In the genomic region with DNA sequence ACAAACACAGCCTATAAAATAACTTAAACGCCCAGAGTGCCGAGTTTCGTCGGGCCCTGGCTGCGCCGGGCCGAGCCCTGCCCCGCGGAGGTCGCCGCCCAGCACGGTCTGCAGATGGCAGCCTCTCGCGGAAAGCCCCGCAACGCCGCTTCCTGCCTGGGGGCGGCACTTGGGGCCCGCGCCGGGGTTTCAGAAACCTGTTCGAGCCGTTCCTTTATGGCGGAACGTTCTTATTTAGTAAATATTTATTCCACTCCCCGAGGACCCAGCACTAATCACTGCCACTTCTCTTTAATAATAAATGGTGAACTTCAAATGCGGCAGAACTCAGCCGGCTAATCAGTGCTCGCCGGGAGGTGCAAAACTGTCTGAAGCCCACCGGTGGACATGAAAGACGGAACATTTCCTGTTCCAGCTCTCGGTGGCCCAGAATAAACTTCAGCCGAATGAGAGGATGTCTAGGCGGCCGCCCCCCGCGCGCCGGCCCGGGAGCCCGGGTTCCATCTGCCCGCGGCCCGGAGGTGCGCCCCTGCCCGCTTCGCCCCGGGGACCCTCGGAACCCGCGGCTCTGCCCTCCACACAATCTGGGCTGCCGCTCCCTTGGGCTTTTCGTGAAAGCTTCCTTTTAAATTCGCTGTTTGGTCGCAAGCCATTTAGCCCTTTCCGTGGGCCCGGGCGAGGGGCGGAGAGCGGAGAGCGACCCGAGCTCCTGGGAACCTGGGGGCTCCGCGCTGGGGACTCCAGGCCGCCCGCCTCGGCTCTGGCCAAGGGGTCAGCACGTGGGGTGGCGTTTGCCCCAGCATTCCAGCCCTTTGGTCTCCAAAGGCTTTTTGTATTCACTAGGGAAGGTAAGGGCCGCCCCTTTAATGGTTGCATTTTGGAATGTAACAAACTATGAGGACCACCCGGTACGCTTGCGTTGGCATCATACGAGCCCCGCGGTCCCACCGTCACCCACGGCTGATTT, we compare ENCODE assay signal across 8 cellular contexts.
DNase-seq lines count a peak whose midpoint lies in the region; ATAC-seq, FAIRE-seq and TF ChIP-seq lines count a peak whose summit lies in the region.

No MANE protein-coding gene starts in this region.

- no peak for TF ChIP-seq RAD21 in A549 (conservative IDR thresholded peaks at IDR 0.05 in 1 of 2, IDR thresholded peaks at IDR 0.05 in 1 of 2)

- H3K9me3 ChIP-seq in A549 = no peaks in the 10 kb centered on the region
- H3K9me3 ChIP-seq in endothelial cell of umbilical vein (replicated peaks; ENCODE audit: control insufficient read depth, insufficient read depth, low read length) = no peaks in the 10 kb centered on the region
- H3K9me3 ChIP-seq in mucosa of descending colon = no peaks in the 10 kb centered on the region

- peaks cover 4 to 13% of the 10 kb centered on the region in 2 donors for H3K4me1 Mint-ChIP-seq in stimulated activated naive B cell treated with anti-CD40 and anti-IgM and Interleukin-4, amounts not matched to agents 10 μg/mL and 1 μg/mL and 100 μg/mL, for 72 hours

- DNase-seq in A549 (ENCODE audit: low read depth in 1 of 2, low spot score in 1 of 2) (peak; percentile 22 to 51), NCI-H2196 treated with DMSO at 0.1 percent for 48 hours (lab: John Stamatoyannopoulos, UW; ENCODE audit: unreplicated experiment) (peak; percentile 25), endothelial cell of umbilical vein (ENCODE audit: low read depth, low spot score) (peak; percentile 45), mucosa of descending colon (peak; percentile 75 to 84 (median 80))
- peak; percentile 14 to 41 (median 27) for DNase-seq in activated CD8-positive, alpha-beta memory T cell treated with anti-CD3 and anti-CD28 coated beads for 48 hours (ENCODE audit: low read depth in 2 of 3, low spot score in 2 of 3)
- DNase-seq in stimulated activated naive B cell treated with anti-CD40 and anti-IgM and Interleukin-4, amounts not matched to agents 10 μg/mL and 1 μg/mL and 100 μg/mL, for 72 hours = peak; percentile 53

- peak overlapping the region; percentile 52 for H3K4me3 ChIP-seq in A549
- H3K4me3 ChIP-seq in endothelial cell of umbilical vein (replicated peaks in 1 of 3; ENCODE audit: insufficient read depth in 1 of 3, low read depth in 1 of 3, low read length in 3 of 3) = peak overlapping the region; percentile 48 to 80 (median 77)
- peak overlapping the region; percentile 24 for H3K4me3 ChIP-seq in mucosa of descending colon

- H3K4me2 ChIP-seq in A549 (peak overlapping the region; percentile 98), endothelial cell of umbilical vein (ENCODE audit: insufficient read depth, low read length) (peak overlapping the region; percentile 88)

- POLR2A ChIA-PET in A549 (lab: Yijun Ruan, JAX) (no interaction called here), endothelial cell of umbilical vein (lab: Charles Lee) (no interaction called here)

- H3K27ac ChIP-seq in A549 (peak overlapping the region; percentile 48 to 72; a peak in 4 of 6 replicates), endothelial cell of umbilical vein (ENCODE audit: insufficient read depth, low read depth, low read length) (no peak overlapping the region)

- TF ChIP-seq POLR2A in A549 (IDR thresholded peaks at IDR 0.05; ENCODE audit: low read length) = no peak
- peak; percentile 37 for TF ChIP-seq POLR2A in GM18505 (IDR thresholded peaks at IDR 0.05; ENCODE audit: borderline replicate concordance, extremely low read depth, insufficient read depth, insufficient read length)
- no peak for TF ChIP-seq POLR2A in endothelial cell of umbilical vein (IDR thresholded peaks at IDR 0.05; ENCODE audit: low read depth, low read length)

- CTCF ChIA-PET in A549 (lab: Yijun Ruan, JAX) = interaction anchor here (1.0 to 3.7 kb wide), 7 partner anchors 8 to 1472 kb away, joined by 4 to 10 read pairs (median 4); no protein-coding TSS in a partner anchor
- CTCF ChIA-PET in endothelial cell of umbilical vein (lab: Charles Lee) = interaction anchor here (1.3 to 6.2 kb wide), 13 partner anchors 31 to 1472 kb away, joined by 4 to 63 read pairs (median 8); a partner anchor contains a TSS

- peak overlapping the region; percentile 63 to 75 for H3K4me3 Mint-ChIP-seq in stimulated activated naive B cell treated with anti-CD40 and anti-IgM and Interleukin-4, amounts not matched to agents 10 μg/mL and 1 μg/mL and 100 μg/mL, for 72 hours

- FAIRE-seq in A549 (lab: Jason Lieb, UNC) = no peak
- no peak for FAIRE-seq in endothelial cell of umbilical vein (lab: Jason Lieb, UNC)

- H3K36me3 ChIP-seq in endothelial cell of umbilical vein (ENCODE audit: control insufficient read depth in 2 of 2, extremely low read depth in 1 of 2, insufficient read depth in 2 of 2, low read length in 2 of 2) = no peaks in the 10 kb centered on the region
- H3K36me3 ChIP-seq in mucosa of descending colon (ENCODE audit: low read depth) = no peaks in the 10 kb centered on the region

- no peaks in the 10 kb centered on the region for H3K9me1 ChIP-seq in endothelial cell of umbilical vein (replicated peaks; ENCODE audit: control insufficient read depth, extremely low read depth, insufficient read depth, low read length)

- peak overlapping the region; percentile 66 for H3K9ac ChIP-seq in endothelial cell of umbilical vein (replicated peaks; ENCODE audit: extremely low read depth, insufficient read depth, low read length)

- no peak for TF ChIP-seq EP300 in A549 (IDR thresholded peaks at IDR 0.05)

- peaks cover 26 to 30% of the 10 kb centered on the region in 2 donors for H3K27me3 Mint-ChIP-seq in stimulated activated naive B cell treated with anti-CD40 and anti-IgM and Interleukin-4, amounts not matched to agents 10 μg/mL and 1 μg/mL and 100 μg/mL, for 72 hours

- peaks cover 4% of the 10 kb centered on the region; the same call in 1 of the 3 replicates for H3K4me1 ChIP-seq in A549
- H3K4me1 ChIP-seq in endothelial cell of umbilical vein (ENCODE audit: control insufficient read depth, extremely low read depth, insufficient read depth, low read length) = peaks cover 10% of the 10 kb centered on the region
- peaks cover 26% of the 10 kb centered on the region for H3K4me1 ChIP-seq in mucosa of descending colon (ENCODE audit: low read depth)

- dilution Hi-C loops in endothelial cell of umbilical vein (cut with MboI; ENCODE audit: extremely low pct_ligation_motif_present, low sequenced_read_pairs) = no loop called here

- peak overlapping the region; percentile 62 for H3K27ac Mint-ChIP-seq in stimulated activated naive B cell treated with anti-CD40 and anti-IgM and Interleukin-4, amounts not matched to agents 10 μg/mL and 1 μg/mL and 100 μg/mL, for 72 hours

- H2AFZ ChIP-seq in endothelial cell of umbilical vein (ENCODE audit: low read depth, low read length) = peak overlapping the region; percentile 97

- 5% methylated on average over 45 of the region's 79 CpGs for WGBS in A549 (ENCODE audit: missing lambda C conversion rate)

- peaks cover 4 to 6% of the 10 kb centered on the region in 2 experiments for H3K27me3 ChIP-seq in endothelial cell of umbilical vein (ENCODE audit: control insufficient read depth in 2 of 2, insufficient read depth in 2 of 2, low read length in 2 of 2)

- TF ChIP-seq CTCF in A549 (IDR thresholded peaks at IDR 0.05) (no peak), endothelial cell of umbilical vein (IDR thresholded peaks at IDR 0.05; ENCODE audit: extremely low read depth in 1 of 2, insufficient read depth in 1 of 2, low read depth in 1 of 2, low read length in 2 of 2) (peak in 1 of 2 donors; percentile 42), mucosa of descending colon (IDR thresholded peaks at IDR 0.05) (no peak)

- no peaks in the 10 kb centered on the region for H3K9me3 Mint-ChIP-seq in stimulated activated naive B cell treated with anti-CD40 and anti-IgM and Interleukin-4, amounts not matched to agents 10 μg/mL and 1 μg/mL and 100 μg/mL, for 72 hours

- H4K20me1 ChIP-seq in endothelial cell of umbilical vein (replicated peaks; ENCODE audit: control insufficient read depth, extremely low read depth, insufficient read depth, low read length) = no peaks in the 10 kb centered on the region

- no TSS peak for BruUV-seq in endothelial cell of umbilical vein (replicated peaks; lab: Mats Ljungman, UMichigan)

- intact Hi-C loops in endothelial cell of umbilical vein (cut with micrococcal nuclease) (loop anchor here (1.0 to 10.0 kb wide), 11 partner anchors 190 to 1880 kb away; no protein-coding TSS in a partner anchor), mucosa of descending colon (cut with DNase I, micrococcal nuclease) (no loop called here)

- H3K36me3 Mint-ChIP-seq in stimulated activated naive B cell treated with anti-CD40 and anti-IgM and Interleukin-4, amounts not matched to agents 10 μg/mL and 1 μg/mL and 100 μg/mL, for 72 hours = no peaks in the 10 kb centered on the region

- H3K79me2 ChIP-seq in endothelial cell of umbilical vein (ENCODE audit: control insufficient read depth, insufficient read depth, low read length) = no peaks in the 10 kb centered on the region

- ATAC-seq in A549 (peak; percentile 91 to 92), GM18505 (IDR thresholded peaks at IDR 0.05; ENCODE audit: unreplicated experiment) (peak; percentile 88), HG02943 (IDR thresholded peaks at IDR 0.05; ENCODE audit: low read depth, unreplicated experiment) (peak; percentile 85), mucosa of descending colon (peak; percentile 90)
- ATAC-seq in stimulated activated naive B cell treated with anti-CD40 and anti-IgM and Interleukin-4, amounts not matched to agents 10 μg/mL and 1 μg/mL and 100 μg/mL, for 72 hours (replicated peaks) = peak; percentile 91 to 94

TF ChIP-seq in A549, 52 proteins besides CTCF, POLR2A, EP300 and RAD21 (continues in another document):
- TF ChIP-seq, protein P1, sequence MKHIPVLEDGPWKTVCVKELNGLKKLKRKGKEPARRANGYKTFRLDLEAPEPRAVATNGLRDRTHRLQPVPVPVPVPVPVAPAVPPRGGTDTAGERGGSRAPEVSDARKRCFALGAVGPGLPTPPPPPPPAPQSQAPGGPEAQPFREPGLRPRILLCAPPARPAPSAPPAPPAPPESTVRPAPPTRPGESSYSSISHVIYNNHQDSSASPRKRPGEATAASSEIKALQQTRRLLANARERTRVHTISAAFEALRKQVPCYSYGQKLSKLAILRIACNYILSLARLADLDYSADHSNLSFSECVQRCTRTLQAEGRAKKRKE (CRISPR knock-in tag; IDR thresholded peaks at IDR 0.05; ENCODE audit: low read depth) = no peak
- TF ChIP-seq NFE2L2 (conservative IDR thresholded peaks at IDR 0.05; ENCODE audit: low read length) = no peak

TF ChIP-seq in endothelial cell of umbilical vein, 7 proteins besides CTCF, POLR2A, EP300 and RAD21:
- TF ChIP-seq FOS (IDR thresholded peaks at IDR 0.05; ENCODE audit: borderline replicate concordance, insufficient read depth, low read length) = no peak
- TF ChIP-seq, protein P2, sequence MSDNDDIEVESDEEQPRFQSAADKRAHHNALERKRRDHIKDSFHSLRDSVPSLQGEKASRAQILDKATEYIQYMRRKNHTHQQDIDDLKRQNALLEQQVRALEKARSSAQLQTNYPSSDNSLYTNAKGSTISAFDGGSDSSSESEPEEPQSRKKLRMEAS (IDR thresholded peaks at IDR 0.05; ENCODE audit: insufficient read depth, insufficient read length) = no peak
- no peak for TF ChIP-seq EZH2 (IDR thresholded peaks at IDR 0.05; ENCODE audit: borderline replicate concordance, low read depth, low read length, severe bottlenecking)
- TF ChIP-seq MYC (IDR thresholded peaks at IDR 0.05; ENCODE audit: low read depth, low read length) = no peak
- TF ChIP-seq JUN (IDR thresholded peaks at IDR 0.05; ENCODE audit: borderline replicate concordance, insufficient read depth, insufficient read length, low read depth) = no peak
TF ChIP-seq in endothelial cell of umbilical vein: peak in this region for 0.

Comparison
In these comparisons a context has a peak if more than half of its experiments do, and no peak if none do; other contexts are left out.
1. DNase-seq: peak in every context shown above with its lines; median percentile 80 in mucosa of descending colon; 53 in stimulated activated naive B cell treated with anti-CD40 and anti-IgM and Interleukin-4, amounts not matched to agents 10 μg/mL and 1 μg/mL and 100 μg/mL, for 72 hours; 45 in endothelial cell of umbilical vein; 36 in A549; 27 in activated CD8-positive, alpha-beta memory T cell treated with anti-CD3 and anti-CD28 coated beads for 48 hours; 25 in NCI-H2196 treated with DMSO at 0.1 percent for 48 hours.
2. H3K4me3 ChIP-seq: peak in every context shown above with its lines; median percentile 77 in endothelial cell of umbilical vein; 52 in A549; 24 in mucosa of descending colon.